In the genomic region with DNA sequence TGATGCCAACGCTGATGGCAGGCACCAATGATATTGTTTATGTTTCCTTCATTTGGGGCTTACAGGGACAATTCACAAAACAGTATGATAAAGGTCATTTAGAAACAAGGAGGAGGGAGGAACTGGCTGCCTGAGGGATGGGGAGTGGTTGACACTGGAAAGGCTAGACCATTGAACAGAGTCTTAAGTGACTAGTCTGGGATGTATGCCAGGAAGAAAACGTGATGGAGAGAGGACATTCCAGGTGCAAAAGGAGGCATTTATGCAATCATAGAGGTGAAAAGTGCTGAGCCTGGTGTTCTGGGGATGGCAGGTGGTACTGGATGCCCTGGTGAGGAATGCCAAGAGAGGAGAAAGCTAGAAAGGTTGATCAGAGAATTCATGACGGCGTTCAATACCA, we compare ENCODE assay signal across 16 cellular contexts.
DNase-seq lines count a peak whose midpoint lies in the region; ATAC-seq and TF ChIP-seq lines count a peak whose summit lies in the region.
"Had no signal": no experiment of that assay in that cellular context is flagged by ENCODE, and none has a peak within 500 bp of the region (broad histone marks: within the 10 kb centered on the region; RNA-seq: fewer than 3 reads in every experiment).

No MANE protein-coding gene starts in this region.

- no peak overlapping the region for H3K27ac ChIP-seq in stomach

- TF ChIP-seq EP300 in stomach (IDR thresholded peaks at IDR 0.05) = no peak

- H3K36me3 ChIP-seq in stomach = peaks cover 0 to 8% (median 3%) of the 10 kb centered on the region in 4 donors

- no peaks in the 10 kb centered on the region for H3K27me3 ChIP-seq in stomach

- TF ChIP-seq CTCF in stomach (IDR thresholded peaks at IDR 0.05) = no peak

- TF ChIP-seq POLR2A in stomach (IDR thresholded peaks at IDR 0.05) = no peak

- H3K4me1 ChIP-seq in stomach = peaks cover 0 to 12% (median 4%) of the 10 kb centered on the region in 4 donors
- H3K4me1 ChIP-seq: Caco-2 had no signal

- H3K4me3 Mint-ChIP-seq in stimulated activated naive B cell treated with anti-CD40 and anti-IgM and Interleukin-4, amounts not matched to agents 10 μg/mL and 1 μg/mL and 100 μg/mL, for 72 hours = no peak overlapping the region
- no peak overlapping the region for H3K4me3 Mint-ChIP-seq in activated T-cell treated with anti-CD3 and anti-CD28 coated beads, Interleukin-2, amount 50 U/mL, for 72 hours

- H3K9me3 ChIP-seq in stomach = peaks cover 0 to 14% (median 4%) of the 10 kb centered on the region in 4 donors
- H3K9me3 ChIP-seq: Caco-2 had no signal

- H3K27me3 Mint-ChIP-seq in stimulated activated naive B cell treated with anti-CD40 and anti-IgM and Interleukin-4, amounts not matched to agents 10 μg/mL and 1 μg/mL and 100 μg/mL, for 72 hours = peaks cover 20 to 29% of the 10 kb centered on the region in 2 donors
- H3K27me3 Mint-ChIP-seq in activated T-cell treated with anti-CD3 and anti-CD28 coated beads, Interleukin-2, amount 50 U/mL, for 72 hours (ENCODE audit: low read depth) = no peaks in the 10 kb centered on the region

- peaks cover 11 to 14% of the 10 kb centered on the region in 2 donors for H3K9me3 Mint-ChIP-seq in stimulated activated naive B cell treated with anti-CD40 and anti-IgM and Interleukin-4, amounts not matched to agents 10 μg/mL and 1 μg/mL and 100 μg/mL, for 72 hours
- peaks cover 9% of the 10 kb centered on the region in 2 donors for H3K9me3 Mint-ChIP-seq in activated T-cell treated with anti-CD3 and anti-CD28 coated beads, Interleukin-2, amount 50 U/mL, for 72 hours

- peaks cover 12 to 22% of the 10 kb centered on the region in 2 donors for H3K4me1 Mint-ChIP-seq in stimulated activated naive B cell treated with anti-CD40 and anti-IgM and Interleukin-4, amounts not matched to agents 10 μg/mL and 1 μg/mL and 100 μg/mL, for 72 hours
- H3K4me1 Mint-ChIP-seq in activated T-cell treated with anti-CD3 and anti-CD28 coated beads, Interleukin-2, amount 50 U/mL, for 72 hours (ENCODE audit: low read depth) = peaks cover 9% of the 10 kb centered on the region

- DNase-seq in DMS79 (lab: John Stamatoyannopoulos, UW) = peak; percentile 50
- peak; percentile 69 for DNase-seq in NCI-H1105 (lab: John Stamatoyannopoulos, UW)
- DNase-seq in SK-MEL-5 (ENCODE audit: low read depth, low spot score) = peak; percentile 2
- peak; percentile 13 for DNase-seq in mucosa of gallbladder (ENCODE audit: low spot score)
- no peak for DNase-seq in stimulated activated naive B cell treated with anti-CD40 and anti-IgM and Interleukin-4, amounts not matched to agents 10 μg/mL and 1 μg/mL and 100 μg/mL, for 72 hours
- DNase-seq in activated T-cell treated with anti-CD3 and anti-CD28 coated beads, Interleukin-2, amount 50 U/mL, for 72 hours = no peak
- no peak for DNase-seq in stomach
- DNase-seq: ACHN, Caco-2, DMS153, H7, IMR-90, MV-4-11, NCI-H1436 treated with DMSO at 0.1 percent for 48 hours, NCI-H2081 treated with DMSO at 0.1 percent for 48 hours, SHP77 treated with DMSO at 0.1 percent for 48 hours had no signal

- H3K27ac Mint-ChIP-seq in stimulated activated naive B cell treated with anti-CD40 and anti-IgM and Interleukin-4, amounts not matched to agents 10 μg/mL and 1 μg/mL and 100 μg/mL, for 72 hours = no peak overlapping the region
- no peak overlapping the region for H3K27ac Mint-ChIP-seq in activated T-cell treated with anti-CD3 and anti-CD28 coated beads, Interleukin-2, amount 50 U/mL, for 72 hours

- WGBS in stomach, 5 donors = 75 to 83% (median 79%) methylated on average over 4 of the region's 4 CpGs

- intact Hi-C loops in stomach (cut with DNase I; ENCODE audit: low total_unique reads) = no loop called here

- in situ Hi-C loops in SK-MEL-5 (cut with HindIII; ENCODE audit: low pct_unique_long_range_greater_than_20kb, low sequenced_read_pairs) = no loop called here

- ATAC-seq in stimulated activated naive B cell treated with anti-CD40 and anti-IgM and Interleukin-4, amounts not matched to agents 10 μg/mL and 1 μg/mL and 100 μg/mL, for 72 hours (replicated peaks) = no peak
- ATAC-seq in activated T-cell treated with anti-CD3 and anti-CD28 coated beads, Interleukin-2, amount 50 U/mL, for 72 hours (replicated peaks in 1 of 2) = no peak

- H3K36me3 Mint-ChIP-seq in stimulated activated naive B cell treated with anti-CD40 and anti-IgM and Interleukin-4, amounts not matched to agents 10 μg/mL and 1 μg/mL and 100 μg/mL, for 72 hours = peaks cover 5% of the 10 kb centered on the region in 2 donors
- H3K36me3 Mint-ChIP-seq in activated T-cell treated with anti-CD3 and anti-CD28 coated beads, Interleukin-2, amount 50 U/mL, for 72 hours (ENCODE audit: insufficient read depth in 2 of 2) = peaks cover 1 to 2% of the 10 kb centered on the region in 2 donors

- H3K4me3 ChIP-seq in stomach = no peak overlapping the region

Comparison
In these comparisons a context has a peak if more than half of its experiments do, and no peak if none do; other contexts are left out.
1. DNase-seq: peak in DMS79 (single experiment), NCI-H1105 (single experiment), SK-MEL-5 (single experiment) and mucosa of gallbladder (single experiment); none in stimulated activated naive B cell treated with anti-CD40 and anti-IgM and Interleukin-4, amounts not matched to agents 10 μg/mL and 1 μg/mL and 100 μg/mL, for 72 hours (single experiment), activated T-cell treated with anti-CD3 and anti-CD28 coated beads, Interleukin-2, amount 50 U/mL, for 72 hours (0 of 2) and stomach (single experiment).